ENCODE assay signal across 25 cellular contexts in the genomic region with DNA sequence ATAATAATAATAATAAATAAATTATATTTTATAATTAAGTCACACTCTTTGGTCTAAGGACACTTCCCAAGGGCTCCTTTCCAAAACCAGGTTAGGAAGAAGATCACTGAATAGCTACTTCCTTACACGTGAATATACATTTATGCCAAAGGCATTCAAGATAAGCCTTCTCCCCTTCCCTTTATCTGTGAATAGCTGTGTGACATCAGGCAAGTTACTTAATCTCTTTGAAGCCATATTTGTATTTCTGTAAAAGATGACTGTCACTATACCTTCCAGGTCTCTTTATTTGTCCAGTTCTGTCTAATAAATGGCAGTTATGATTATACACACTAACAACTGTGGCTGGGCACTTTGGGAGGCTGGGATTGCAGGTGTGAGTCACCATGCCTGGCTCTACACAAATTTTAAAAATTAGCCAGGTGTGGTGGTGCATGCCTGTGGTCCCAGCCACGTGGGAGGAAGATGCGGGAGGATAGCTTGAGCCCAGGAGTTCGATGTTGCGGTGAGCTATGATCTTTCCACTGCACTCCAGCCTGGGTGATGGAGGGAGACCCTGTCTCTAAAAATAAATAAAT.
"Had no signal": no experiment of that assay in that cellular context is flagged by ENCODE, and none has a peak within 500 bp of the region (broad histone marks: within the 10 kb centered on the region; RNA-seq: fewer than 3 reads in every experiment).

No MANE protein-coding gene starts in this region.

- H3K27ac ChIP-seq: adrenal gland, ascending aorta, brain microvascular endothelial cell, gastroesophageal sphincter, heart left ventricle, lower lobe of right lung, right lobe of liver, tibial artery, uterus, WERI-Rb-1 had no signal

- H3K27me3 ChIP-seq: adrenal gland, ascending aorta, brain microvascular endothelial cell, esophagus squamous epithelium, gastroesophageal sphincter, heart left ventricle, right lobe of liver, tibial artery, uterus had no signal

- DNase-seq: activated CD4-positive, alpha-beta T cell treated with anti-CD3 and anti-CD28 coated beads, Interleukin-2, amount 10 ng/mL, durations not matched to agents 7 days and 5 days; activated CD4-positive, CD25-positive, alpha-beta regulatory T cell treated with anti-CD3 and anti-CD28 coated beads, Interleukin-2, amount 50 U/mL, for 72 hours; activated CD8-positive, alpha-beta T cell treated with anti-CD3 and anti-CD28 coated beads for 36 hours; activated naive CD4-positive, alpha-beta T cell; activated T-cell treated with anti-CD3 and anti-CD28 coated beads, Interleukin-2, amount 50 U/mL, for 1 hour; brain microvascular endothelial cell; caudate nucleus; effector memory CD4-positive, alpha-beta T cell; esophagus squamous epithelium; heart left ventricle; lower lobe of right lung; naive B cell; nucleus accumbens; right lobe of liver; small intestine; stimulated activated CD4-positive, alpha-beta T cell treated with anti-CD3 and anti-CD28 coated beads, Interleukin-2, amount 100 ng/mL, for 24 hours; stimulated activated naive CD8-positive, alpha-beta T cell treated with anti-CD3 and anti-CD28 coated beads, Interleukin-15, amount 100 ng/mL, for 72 hours; T-helper 17 cell; tibial artery; uterus; WERI-Rb-1 had no signal

- ATAC-seq: activated CD8-positive, alpha-beta T cell treated with anti-CD3 and anti-CD28 coated beads for 36 hours; gastroesophageal sphincter; heart left ventricle; lower lobe of right lung; right lobe of liver; stimulated activated effector memory CD8-positive, alpha-beta T cell treated with anti-CD3 and anti-CD28 coated beads, Interleukin-12 subunit alpha, Interleukin-12 subunit beta, amount 100 ng/mL, for 72 hours; stimulated activated naive CD8-positive, alpha-beta T cell treated with anti-CD3 and anti-CD28 coated beads, Interleukin-15, amount 100 ng/mL, for 72 hours; T-helper 17 cell had no signal

- H3K4me1 ChIP-seq: uterus had no signal
